In the genomic region with DNA sequence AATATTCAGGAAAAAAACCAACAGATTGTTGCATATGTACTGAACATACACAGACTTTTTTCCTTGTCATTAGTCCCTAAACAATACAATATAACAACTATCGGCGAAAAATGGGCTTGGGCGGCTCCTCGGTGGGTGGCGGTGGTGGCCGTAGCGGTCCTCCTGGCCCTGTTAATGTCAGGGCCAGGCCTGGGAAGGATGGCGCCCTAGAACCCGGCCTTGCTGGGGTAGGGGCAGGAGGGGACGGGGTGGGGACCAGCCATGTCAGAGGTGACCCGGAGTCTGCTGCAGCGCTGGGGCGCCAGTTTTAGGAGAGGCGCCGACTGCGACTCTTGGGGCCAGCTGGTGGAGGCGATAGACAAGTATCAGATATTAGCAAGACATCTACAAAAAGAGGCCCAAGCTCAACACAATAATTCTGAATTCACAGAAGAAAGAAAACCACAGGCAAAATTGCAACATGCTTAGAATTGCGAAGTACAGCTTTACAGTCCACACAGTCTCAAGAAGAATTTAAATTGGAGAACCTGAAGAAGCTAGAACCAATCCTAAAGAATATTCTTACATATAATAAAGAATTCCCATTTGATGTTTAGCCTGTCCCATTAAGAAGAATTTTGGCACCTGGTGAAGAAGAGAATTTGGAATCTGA, we compare ENCODE assay signal across 28 cellular contexts.
"Had no signal": no experiment of that assay in that cellular context is flagged by ENCODE, and none has a peak within 500 bp of the region (broad histone marks: within the 10 kb centered on the region; RNA-seq: fewer than 3 reads in every experiment).

No MANE protein-coding gene starts in this region.

- H3K27me3 Mint-ChIP-seq: activated CD4-positive, alpha-beta T cell treated with anti-CD3 and anti-CD28 coated beads, Interleukin-2, amount 10 ng/mL, durations not matched to agents 7 days and 5 days; central memory CD8-positive, alpha-beta T cell had no signal

- H3K9me3 ChIP-seq: ascending aorta, MG63 had no signal

- H3K4me1 Mint-ChIP-seq: activated CD4-positive, alpha-beta T cell treated with anti-CD3 and anti-CD28 coated beads, Interleukin-2, amount 10 ng/mL, durations not matched to agents 7 days and 5 days had no signal

- DNase-seq: activated CD4-positive, alpha-beta T cell treated with anti-CD3 and anti-CD28 coated beads, Interleukin-2, amount 10 ng/mL, durations not matched to agents 7 days and 5 days; activated CD4-positive, alpha-beta T cell treated with anti-CD3 and anti-CD28 coated beads, Interleukin-2, amount 50 U/mL, for 48 hours; activated CD8-positive, alpha-beta T cell treated with anti-CD3 and anti-CD28 coated beads, Interleukin-2, amount 10 ng/mL, durations not matched to agents 7 days and 5 days; activated gamma-delta T cell treated with Interleukin-2 at 50 U/mL for 16 hours; activated naive CD4-positive, alpha-beta T cell treated with anti-CD3 and anti-CD28 coated beads for 36 hours; activated T-cell treated with anti-CD3 and anti-CD28 coated beads, Interleukin-2, amount 50 U/mL, for 4 hours; amygdala; Kasumi-1; KG1; MG63; NCI-H1092; NCI-H1436 treated with DMSO at 0.1 percent for 48 hours; NCI-H1694 treated with DMSO at 0.1 percent for 48 hours; NCI-H2029; NCI-H510A; NCI-H526; NCI-H748 treated with DMSO at 0.1 percent for 48 hours; NK-92 treated with Interleukin-12 subunit alpha and Interleukin-12 subunit beta, amount 100 ng/mL, for 24 hours; OCI-M1; Right ventricle myocardium superior; SW 1271; T-helper 1 cell had no signal

- H3K27ac ChIP-seq: ascending aorta, cardiac muscle cell had no signal

- H3K36me3 Mint-ChIP-seq: activated naive CD4-positive, alpha-beta T cell treated with anti-CD3 and anti-CD28 coated beads, Interleukin-2, amount 50 U/mL, for 72 hours had no signal

- H3K9me3 Mint-ChIP-seq: activated CD4-positive, alpha-beta T cell treated with anti-CD3 and anti-CD28 coated beads, Interleukin-2, amount 10 ng/mL, durations not matched to agents 7 days and 5 days; activated naive CD4-positive, alpha-beta T cell treated with anti-CD3 and anti-CD28 coated beads for 36 hours; activated naive CD4-positive, alpha-beta T cell treated with anti-CD3 and anti-CD28 coated beads, Interleukin-2, amount 50 U/mL, for 72 hours; activated T-cell treated with anti-CD3 and anti-CD28 coated beads, Interleukin-2, amount 50 U/mL, for 4 hours; activated T-helper 1 cell treated with anti-CD3 and anti-CD28 coated beads, Interleukin-12 subunit alpha, Interleukin-12 subunit beta, Interleukin-2, Interleukin-4 antibody, amounts not matched to agents 30 ng/mL and 10 ng/mL and 1 ng/mL, durations not matched to agents 14 hours and 24 hours and 36 hours; central memory CD8-positive, alpha-beta T cell had no signal

- H3K4me3 Mint-ChIP-seq: activated CD4-positive, alpha-beta T cell treated with anti-CD3 and anti-CD28 coated beads, Interleukin-2, amount 10 ng/mL, durations not matched to agents 7 days and 5 days; activated CD8-positive, alpha-beta T cell treated with anti-CD3 and anti-CD28 coated beads, Interleukin-2, amount 10 ng/mL, durations not matched to agents 7 days and 5 days; activated naive CD4-positive, alpha-beta T cell treated with anti-CD3 and anti-CD28 coated beads for 36 hours; activated T-cell treated with anti-CD3 and anti-CD28 coated beads, Interleukin-2, amount 50 U/mL, for 4 hours; activated T-helper 1 cell treated with anti-CD3 and anti-CD28 coated beads, Interleukin-12 subunit alpha, Interleukin-12 subunit beta, Interleukin-2, Interleukin-4 antibody, amounts not matched to agents 30 ng/mL and 10 ng/mL and 1 ng/mL, durations not matched to agents 14 hours and 24 hours and 36 hours; central memory CD8-positive, alpha-beta T cell had no signal

- FAIRE-seq: TTC549 had no signal

- H3K36me3 ChIP-seq: ascending aorta, cardiac muscle cell, MG63 had no signal

- H3K4me3 ChIP-seq: ascending aorta, cardiac muscle cell, MG63 had no signal

- H3K27ac Mint-ChIP-seq: activated CD4-positive, alpha-beta T cell treated with anti-CD3 and anti-CD28 coated beads, Interleukin-2, amount 10 ng/mL, durations not matched to agents 7 days and 5 days; activated CD8-positive, alpha-beta T cell treated with anti-CD3 and anti-CD28 coated beads, Interleukin-2, amount 10 ng/mL, durations not matched to agents 7 days and 5 days; activated naive CD4-positive, alpha-beta T cell treated with anti-CD3 and anti-CD28 coated beads for 36 hours; activated T-helper 1 cell treated with anti-CD3 and anti-CD28 coated beads, Interleukin-12 subunit alpha, Interleukin-12 subunit beta, Interleukin-2, Interleukin-4 antibody, amounts not matched to agents 30 ng/mL and 10 ng/mL and 1 ng/mL, durations not matched to agents 14 hours and 24 hours and 36 hours had no signal
